In the genomic region with DNA sequence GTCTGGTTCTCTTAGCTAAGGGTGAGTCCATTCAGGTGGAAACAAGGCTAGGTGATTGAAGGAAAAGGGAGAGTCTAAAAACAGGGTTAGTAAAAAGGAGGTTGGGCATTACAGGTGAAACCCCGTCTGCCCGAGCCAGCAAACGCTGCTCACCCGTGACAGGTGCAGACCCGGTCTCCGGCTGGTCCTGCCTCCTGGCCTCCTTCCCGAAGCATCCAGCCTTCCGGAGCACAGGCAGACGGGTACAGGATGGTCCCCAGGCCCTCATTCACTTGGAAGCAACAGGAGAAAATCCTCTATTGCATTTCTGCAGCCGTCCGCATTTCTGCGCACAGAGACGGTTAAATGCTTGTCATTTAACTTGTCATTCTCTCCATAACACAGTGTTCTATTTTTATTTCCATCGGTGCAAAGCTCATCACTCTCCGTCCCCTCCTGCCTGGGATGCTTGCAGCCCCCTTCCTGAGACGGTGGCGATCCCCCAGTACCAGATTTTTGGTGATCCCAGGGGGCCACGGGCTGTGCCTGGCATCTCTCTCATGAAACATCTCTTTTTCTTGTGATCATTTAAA, we compare ENCODE assay signal across 18 cellular contexts.
DNase-seq lines count a peak whose midpoint lies in the region; ATAC-seq and TF ChIP-seq lines count a peak whose summit lies in the region.
"Had no signal": no experiment of that assay in that cellular context is flagged by ENCODE, and none has a peak within 500 bp of the region (broad histone marks: within the 10 kb centered on the region; RNA-seq: fewer than 3 reads in every experiment).

No MANE protein-coding gene starts in this region.

- H3K79me2 ChIP-seq in neural progenitor cell (ENCODE audit: low read depth) = no peaks in the 10 kb centered on the region

- H3F3A ChIP-seq in neural progenitor cell (ENCODE audit: low read depth) = no peaks in the 10 kb centered on the region

- peaks cover 45% of the 10 kb centered on the region for H3K9me3 Mint-ChIP-seq in endodermal cell
- peaks cover 4% of the 10 kb centered on the region for H3K9me3 Mint-ChIP-seq in neural progenitor cell

- H3K4me3 Mint-ChIP-seq in endodermal cell = no peak overlapping the region
- H3K4me3 Mint-ChIP-seq in neural progenitor cell = no peak overlapping the region
- H3K4me3 Mint-ChIP-seq: CD4-positive, CD25-positive, alpha-beta regulatory T cell; CD8-positive, alpha-beta memory T cell; H9; IgD-negative memory B cell had no signal

- H3K4me3 ChIP-seq in RWPE2 (ENCODE audit: severe bottlenecking) (no peak overlapping the region), endodermal cell (ENCODE audit: low read length) (peak overlapping the region; percentile 39), neural progenitor cell (no peak overlapping the region), sigmoid colon (no peak overlapping the region)
- H3K4me3 ChIP-seq: GM23248 had no signal

- H2AFZ ChIP-seq in neural progenitor cell (replicated peaks) = no peak overlapping the region
- H2AFZ ChIP-seq: GM23248 had no signal

- no peaks in the 10 kb centered on the region for H3K36me3 ChIP-seq in RWPE2 (ENCODE audit: low read depth)
- no peaks in the 10 kb centered on the region for H3K36me3 ChIP-seq in endodermal cell (ENCODE audit: control insufficient read depth, insufficient read depth, low read length)
- no peaks in the 10 kb centered on the region for H3K36me3 ChIP-seq in neural progenitor cell
- H3K36me3 ChIP-seq in sigmoid colon = no peaks in the 10 kb centered on the region
- H3K36me3 ChIP-seq: BE2C had no signal

- H3K27me3 ChIP-seq in RWPE2 (ENCODE audit: insufficient read depth, poor library complexity, severe bottlenecking) (no peaks in the 10 kb centered on the region), endodermal cell (ENCODE audit: control insufficient read depth, insufficient read depth, low read length, poor library complexity, severe bottlenecking) (no peaks in the 10 kb centered on the region), neural progenitor cell (peaks cover 5% of the 10 kb centered on the region), sigmoid colon (peaks cover 0 to 7% (median 0%) of the 10 kb centered on the region in 3 donors)
- H3K27me3 ChIP-seq: BE2C had no signal

- peak; percentile 50 for DNase-seq in RWPE2 (ENCODE audit: low spot score)
- no peak for DNase-seq in endodermal cell
- DNase-seq in neural progenitor cell (ENCODE audit: low spot score) = no peak
- DNase-seq in sigmoid colon = peak; percentile 38
- DNase-seq in NCI-H774 (lab: John Stamatoyannopoulos, UW) = no peak
- DNase-seq in NCI-H226 = no peak
- DNase-seq in substantia nigra (lab: John Stamatoyannopoulos, UW) = no peak
- no peak for DNase-seq in NCI-H1105 (lab: John Stamatoyannopoulos, UW)
- DNase-seq: ACHN; BE2C; C1 segment of cervical spinal cord; CD4-positive, CD25-positive, alpha-beta regulatory T cell; CD8-positive, alpha-beta memory T cell; COR-L47; GM23248; H9 had no signal

- H3K4me1 ChIP-seq in RWPE2 (ENCODE audit: insufficient read depth, poor library complexity, severe bottlenecking) = no peaks in the 10 kb centered on the region
- H3K4me1 ChIP-seq in endodermal cell (ENCODE audit: control insufficient read depth, insufficient read depth, low read length) = no peaks in the 10 kb centered on the region
- no peaks in the 10 kb centered on the region for H3K4me1 ChIP-seq in neural progenitor cell
- H3K4me1 ChIP-seq in sigmoid colon = no peaks in the 10 kb centered on the region
- H3K4me1 ChIP-seq: BE2C had no signal

- H3K9me3 ChIP-seq in RWPE2 (ENCODE audit: severe bottlenecking) (peaks cover 10% of the 10 kb centered on the region), endodermal cell (ENCODE audit: control insufficient read depth, low read length) (peaks cover 22% of the 10 kb centered on the region), neural progenitor cell (ENCODE audit: low read depth) (no peaks in the 10 kb centered on the region), sigmoid colon (no peaks in the 10 kb centered on the region)
- H3K9me3 ChIP-seq: BE2C had no signal

- H3K27ac Mint-ChIP-seq in endodermal cell (peak overlapping the region; percentile 81), neural progenitor cell (peak overlapping the region; percentile 67)
- H3K27ac Mint-ChIP-seq: CD4-positive, CD25-positive, alpha-beta regulatory T cell had no signal

- no peaks in the 10 kb centered on the region for H4K20me1 ChIP-seq in neural progenitor cell (ENCODE audit: low read depth)

- H3K27me3 Mint-ChIP-seq in endodermal cell (ENCODE audit: insufficient read depth) = peaks cover 12% of the 10 kb centered on the region
- peaks cover 13% of the 10 kb centered on the region for H3K27me3 Mint-ChIP-seq in neural progenitor cell (ENCODE audit: insufficient read depth, low read depth)
- H3K27me3 Mint-ChIP-seq: CD4-positive, CD25-positive, alpha-beta regulatory T cell had no signal

- H3K27ac ChIP-seq in RWPE2 (ENCODE audit: poor library complexity, severe bottlenecking) (no peak overlapping the region), endodermal cell (ENCODE audit: low read depth, low read length) (no peak overlapping the region), neural progenitor cell (no peak overlapping the region), sigmoid colon (no peak overlapping the region), substantia nigra (ENCODE audit: low read depth, low read length, poor library complexity, severe bottlenecking) (no peak overlapping the region)
- H3K27ac ChIP-seq: GM23248 had no signal

- WGBS in endodermal cell (ENCODE audit: insufficient coverage in 1 of 2, insufficient read length in 1 of 2), 2 experiments = 94 to 95% methylated on average over 17 to 18 of the region's 18 CpGs
- 78 to 86% methylated on average over 18 of the region's 18 CpGs for WGBS in sigmoid colon, 2 donors

- no peak overlapping the region for H3K4me2 ChIP-seq in neural progenitor cell

- no peak for ATAC-seq in RWPE2 (ENCODE audit: low read depth)
- ATAC-seq: HepG2 had no signal

- no peak for TF ChIP-seq EP300 in sigmoid colon (IDR thresholded peaks at IDR 0.05)

- intact Hi-C loops in sigmoid colon (cut with DNase I) = no loop called here

- no peak overlapping the region for H3K9ac ChIP-seq in endodermal cell (ENCODE audit: extremely low read depth, low read length, poor library complexity, severe bottlenecking)
- no peak overlapping the region for H3K9ac ChIP-seq in neural progenitor cell
- H3K9ac ChIP-seq: GM23248 had no signal

- H3K36me3 Mint-ChIP-seq in endodermal cell (ENCODE audit: low read depth) = peaks cover 9% of the 10 kb centered on the region
- H3K36me3 Mint-ChIP-seq in neural progenitor cell = no peaks in the 10 kb centered on the region
- H3K36me3 Mint-ChIP-seq: CD4-positive, CD25-positive, alpha-beta regulatory T cell; IgD-negative memory B cell had no signal

- H3K4me1 Mint-ChIP-seq in endodermal cell (peaks cover 9% of the 10 kb centered on the region), neural progenitor cell (peaks cover 8% of the 10 kb centered on the region)
- H3K4me1 Mint-ChIP-seq: CD4-positive, CD25-positive, alpha-beta regulatory T cell; CD8-positive, alpha-beta memory T cell had no signal

- no peak for TF ChIP-seq CTCF in RWPE2 (IDR thresholded peaks at IDR 0.05; ENCODE audit: poor library complexity, severe bottlenecking)
- no peak for TF ChIP-seq CTCF in endodermal cell (conservative IDR thresholded peaks at IDR 0.05)
- TF ChIP-seq CTCF in neural progenitor cell (IDR thresholded peaks at IDR 0.05) = no peak
- no peak for TF ChIP-seq CTCF in sigmoid colon (IDR thresholded peaks at IDR 0.05)

- TF ChIP-seq POLR2A in sigmoid colon (IDR thresholded peaks at IDR 0.05) = no peak

Comparison
In these comparisons a context has a peak if more than half of its experiments do, and no peak if none do; other contexts are left out.
1. DNase-seq: peak in RWPE2 (single experiment) and sigmoid colon (single experiment); none in endodermal cell (single experiment), neural progenitor cell (single experiment), NCI-H774 (single experiment), NCI-H226 (single experiment), substantia nigra (0 of 49) and NCI-H1105 (single experiment).